Comparison of ENCODE assay signal across 1 cellular context in genomic region chr1:201498621-201499020, GRCh38.
TF ChIP-seq lines count a peak whose summit lies in the region.

No MANE protein-coding gene starts in this region.

TF ChIP-seq in K562, 482 proteins besides CTCF, POLR2A, EP300 and RAD21:
- TF ChIP-seq U2AF2 (optimal IDR thresholded peaks at IDR 0.05; ENCODE audit: low read depth, low read length) (no peak), YY1 (IDR thresholded peaks at IDR 0.05; ENCODE audit: borderline replicate concordance in 1 of 3, control insufficient read depth in 1 of 3, extremely low read depth in 1 of 3, insufficient read depth in 3 of 3, insufficient read length in 1 of 3, insufficient replicate concordance in 2 of 3, low read depth in 1 of 3, low read length in 2 of 3) (peak in 1 of 3 experiments; percentile 21)
